Comparison of ENCODE assay signal across 11 cellular contexts in the genomic region with DNA sequence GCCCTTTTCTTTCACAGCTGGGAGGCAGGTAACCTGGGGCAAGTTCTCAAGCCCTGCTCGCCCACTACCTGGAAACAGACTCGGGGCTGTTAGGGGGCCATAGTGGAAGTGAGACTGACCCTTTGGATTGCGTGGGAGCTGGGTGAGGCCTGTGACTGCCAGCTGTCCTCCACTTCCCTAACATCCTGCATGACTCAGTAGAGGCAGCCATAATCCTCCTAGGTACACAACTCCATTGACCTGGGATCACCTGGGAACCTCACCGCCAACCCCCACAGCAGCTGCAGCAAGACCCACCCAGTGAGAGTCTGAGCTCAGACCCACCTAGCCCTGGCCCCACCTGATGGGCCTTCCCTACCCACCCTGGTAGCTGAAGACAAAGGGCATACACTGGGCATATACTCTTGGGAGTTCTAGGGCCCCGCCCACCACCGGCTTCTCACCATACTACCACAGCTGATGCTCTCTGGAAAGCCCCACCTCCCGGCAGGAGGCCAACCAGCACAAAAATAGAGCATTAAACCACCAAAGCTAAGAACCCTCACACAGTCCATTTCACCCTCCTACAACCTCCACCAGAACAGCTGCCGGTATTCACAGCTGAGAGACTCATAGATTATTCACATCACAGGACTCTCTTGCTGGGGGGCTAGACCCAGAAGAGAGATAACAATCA.
DNase-seq lines count a peak whose midpoint lies in the region; ATAC-seq and TF ChIP-seq lines count a peak whose summit lies in the region.
"Had no signal": no experiment of that assay in that cellular context is flagged by ENCODE, and none has a peak within 500 bp of the region (broad histone marks: within the 10 kb centered on the region; RNA-seq: fewer than 3 reads in every experiment).

No MANE protein-coding gene starts in this region.

- peak; percentile 69 for ATAC-seq in GM21381 (IDR thresholded peaks at IDR 0.05; ENCODE audit: unreplicated experiment)
- peak; percentile 47 for ATAC-seq in HG03280 (IDR thresholded peaks at IDR 0.05; ENCODE audit: unreplicated experiment)

- H3K4me1 Mint-ChIP-seq in nephron progenitor cell: no peaks in the 10 kb centered on the region
- H3K4me1 Mint-ChIP-seq: neural crest cell had no signal

- peaks cover 52% of the 10 kb centered on the region for H3K9me3 Mint-ChIP-seq in nephron progenitor cell

- H3K36me3 Mint-ChIP-seq in nephron progenitor cell (ENCODE audit: low read depth): no peaks in the 10 kb centered on the region

- H3K27ac Mint-ChIP-seq in nephron progenitor cell: no peak overlapping the region

- no peak for TF ChIP-seq CTCF in GM12864 (IDR thresholded peaks at IDR 0.05; ENCODE audit: low read depth, low read length, missing control alignments)
- no peak for TF ChIP-seq CTCF in choroid plexus epithelial cell (conservative IDR thresholded peaks at IDR 0.05; ENCODE audit: low read depth, low read length)
- no peak for TF ChIP-seq CTCF in nephron progenitor cell (IDR thresholded peaks at IDR 0.05)

- H3K4me3 Mint-ChIP-seq in nephron progenitor cell: no peak overlapping the region
- H3K4me3 Mint-ChIP-seq: neural crest cell had no signal

- peaks cover 11% of the 10 kb centered on the region for H3K27me3 Mint-ChIP-seq in nephron progenitor cell (ENCODE audit: low read depth, poor library complexity)

- H3K4me3 ChIP-seq in GM12864 (ENCODE audit: low read depth, low read length) (no peak overlapping the region), choroid plexus epithelial cell (ENCODE audit: low read depth, low read length) (no peak overlapping the region)

- DNase-seq in GM12864 (ENCODE audit: low read depth): peak; percentile 37
- peak; percentile 67 for DNase-seq in choroid plexus epithelial cell (ENCODE audit: low read depth)
- no peak for DNase-seq in NCI-H748 (lab: John Stamatoyannopoulos, UW; ENCODE audit: unreplicated experiment)
- DNase-seq in NOMO-1 treated with dmso at 0.1 percent for 144 hours (lab: John Stamatoyannopoulos, UW; ENCODE audit: unreplicated experiment): no peak
- no peak for DNase-seq in NCI-H1436 treated with DMSO at 0.1 percent for 48 hours (lab: John Stamatoyannopoulos, UW)
- no peak for DNase-seq in nephron progenitor cell
- DNase-seq: NCI-H1436; stimulated activated naive CD4-positive, alpha-beta T cell treated with Interleukin-2 at 50 U/mL for 16 hours had no signal

Comparison
In these comparisons a context has a peak if more than half of its experiments do, and no peak if none do; other contexts are left out.
1. DNase-seq: peak in GM12864 (single experiment) and choroid plexus epithelial cell (single experiment); none in NCI-H748 (single experiment), NOMO-1 treated with dmso at 0.1 percent for 144 hours (single experiment), NCI-H1436 treated with DMSO at 0.1 percent for 48 hours (single experiment) and nephron progenitor cell (single experiment).